Comparison of ENCODE assay signal across 19 cellular contexts in genomic region chr6:168624540-168624939, GRCh38.
DNase-seq lines count a peak whose midpoint lies in the region; ATAC-seq, FAIRE-seq and TF ChIP-seq lines count a peak whose summit lies in the region.
"Had no signal": no experiment of that assay in that cellular context is flagged by ENCODE, and none has a peak within 500 bp of the region (broad histone marks: within the 10 kb centered on the region; RNA-seq: fewer than 3 reads in every experiment).

No MANE protein-coding gene starts in this region.

- no peak overlapping the region for H2BK120ac ChIP-seq in trophoblast cell (ENCODE audit: insufficient read depth, low read length, poor library complexity)

- H3K4ac ChIP-seq in trophoblast cell (ENCODE audit: low read depth, low read length) = no peak overlapping the region

- H2AFZ ChIP-seq in GM12878 (ENCODE audit: control insufficient read depth, low read depth, low read length) (no peak overlapping the region), keratinocyte (ENCODE audit: control insufficient read depth, low read length) (no peak overlapping the region), trophoblast cell (ENCODE audit: insufficient read depth, low read length, poor library complexity) (no peak overlapping the region)

- dilution Hi-C loops in keratinocyte (cut with MboI; ENCODE audit: extremely low pct_ligation_motif_present, low sequenced_read_pairs) = no loop called here

- peak overlapping the region; percentile 85 for H4K91ac ChIP-seq in trophoblast cell (ENCODE audit: low read depth, low read length)

- H3K79me2 ChIP-seq in GM12878 (ENCODE audit: control insufficient read depth, insufficient read depth, low read length) = no peaks in the 10 kb centered on the region
- H3K79me2 ChIP-seq in keratinocyte (ENCODE audit: control insufficient read depth, insufficient read depth, low read length) = no peaks in the 10 kb centered on the region
- H3K79me2 ChIP-seq in trophoblast cell (ENCODE audit: control insufficient read depth, insufficient read depth, low read length, poor library complexity) = peaks cover 5% of the 10 kb centered on the region

- no peak overlapping the region for H2BK12ac ChIP-seq in trophoblast cell (ENCODE audit: low read length)

- H2BK5ac ChIP-seq in trophoblast cell (ENCODE audit: low read depth, low read length, poor library complexity) = no peak overlapping the region

- TF ChIP-seq EP300 in GM12878 (IDR thresholded peaks at IDR 0.05; ENCODE audit: borderline replicate concordance in 1 of 2, control insufficient read depth in 1 of 2, low read depth in 2 of 2, low read length in 2 of 2) = no peak

- no peaks in the 10 kb centered on the region; the same call in 2 of the 3 replicates for H3K9me3 ChIP-seq in GM12878 (replicated peaks; ENCODE audit: control insufficient read depth, insufficient read depth, low read length)
- no peaks in the 10 kb centered on the region for H3K9me3 ChIP-seq in keratinocyte (ENCODE audit: control insufficient read depth, low read depth, low read length)
- peaks cover 2% of the 10 kb centered on the region for H3K9me3 ChIP-seq in trophoblast cell (ENCODE audit: insufficient read depth, low read depth, low read length)
- H3K9me3 ChIP-seq in prostate gland = no peaks in the 10 kb centered on the region
- H3K9me3 ChIP-seq: HAP-1 had no signal

- TF ChIP-seq POLR2A in GM12878 (IDR thresholded peaks at IDR 0.05; ENCODE audit: low read depth, low read length) (no peak), prostate gland (IDR thresholded peaks at IDR 0.05) (no peak)

- no peak for ATAC-seq in GM12878
- ATAC-seq in GM21528 (IDR thresholded peaks at IDR 0.05; ENCODE audit: low FRiP score, unreplicated experiment) = no peak

- intact Hi-C loops in GM12878 (cut with micrococcal nuclease; ENCODE audit: unreplicated experiment) (no loop called here), prostate gland (cut with DNase I) (no loop called here)

- no peak overlapping the region for H3K18ac ChIP-seq in trophoblast cell (ENCODE audit: low read length)

- no TSS peak for BruUV-seq in GM12878 (replicated peaks; lab: Mats Ljungman, UMichigan)

- H3K9ac ChIP-seq in GM12878 (ENCODE audit: control insufficient read depth, insufficient read depth, low read length) = no peak overlapping the region
- no peak overlapping the region for H3K9ac ChIP-seq in keratinocyte (ENCODE audit: control insufficient read depth, extremely low read depth, insufficient read depth, low read length)
- no peak overlapping the region for H3K9ac ChIP-seq in trophoblast cell (ENCODE audit: low read length)
- H3K9ac ChIP-seq: BLaER1 had no signal

- H3K4me3 ChIP-seq in GM12878 (no peak overlapping the region), keratinocyte (ENCODE audit: control insufficient read depth in 2 of 3, extremely low read depth in 1 of 3, insufficient read depth in 2 of 3, low read depth in 1 of 3, low read length in 3 of 3) (no peak overlapping the region), trophoblast cell (ENCODE audit: low read depth, low read length) (no peak overlapping the region), prostate gland (no peak overlapping the region)
- H3K4me3 ChIP-seq: BLaER1, HAP-1 had no signal

- H4K8ac ChIP-seq in trophoblast cell (ENCODE audit: low read depth, low read length) = no peak overlapping the region

- RAD21 ChIA-PET in GM12878 (lab: Charles Lee; ENCODE audit: unreplicated experiment) = no interaction called here

- H3K14ac ChIP-seq in trophoblast cell (ENCODE audit: low read length) = no peak overlapping the region

- H4K20me1 ChIP-seq in GM12878 (ENCODE audit: control insufficient read depth, insufficient read depth) (no peaks in the 10 kb centered on the region), keratinocyte (ENCODE audit: control insufficient read depth, extremely low read depth, insufficient read depth, low read length) (no peaks in the 10 kb centered on the region)
- H4K20me1 ChIP-seq: BLaER1 had no signal

- no peak for TF ChIP-seq RAD21 in GM12878 (IDR thresholded peaks at IDR 0.05; ENCODE audit: insufficient read depth, low read depth, low read length)

- no peak overlapping the region for H4K12ac ChIP-seq in trophoblast cell (ENCODE audit: low read depth, low read length)

- no peak overlapping the region for H3K4me2 ChIP-seq in GM12878 (ENCODE audit: control insufficient read depth, insufficient read depth)
- no peak overlapping the region for H3K4me2 ChIP-seq in keratinocyte (ENCODE audit: control insufficient read depth, extremely low read depth, insufficient read depth, low read depth, low read length)
- no peak overlapping the region for H3K4me2 ChIP-seq in trophoblast cell (ENCODE audit: low read length)
- H3K4me2 ChIP-seq: BLaER1 had no signal

- no peaks in the 10 kb centered on the region for H3K27me3 ChIP-seq in GM12878 (replicated peaks in 1 of 2; ENCODE audit: control insufficient read depth in 2 of 2, insufficient read depth in 2 of 2, low read length in 1 of 2)
- H3K27me3 ChIP-seq in keratinocyte (ENCODE audit: control insufficient read depth, extremely low read depth, insufficient read depth, low read length) = no peaks in the 10 kb centered on the region
- no peaks in the 10 kb centered on the region for H3K27me3 ChIP-seq in trophoblast cell (ENCODE audit: insufficient read depth, low read length)
- no peaks in the 10 kb centered on the region for H3K27me3 ChIP-seq in prostate gland (replicated peaks; ENCODE audit: insufficient read depth)
- H3K27me3 ChIP-seq: BLaER1 had no signal

- peak overlapping the region; percentile 28 for H2AK5ac ChIP-seq in trophoblast cell (ENCODE audit: low read length)

- in situ Hi-C loops in GM12878 (cut with MboI) = no loop called here

- H3K4me1 ChIP-seq in GM12878 (ENCODE audit: control insufficient read depth, insufficient read depth, low read length) = no peaks in the 10 kb centered on the region
- no peaks in the 10 kb centered on the region for H3K4me1 ChIP-seq in keratinocyte (ENCODE audit: control insufficient read depth, extremely low read depth, insufficient read depth, low read length)
- peaks cover 17 to 21% of the 10 kb centered on the region in 2 experiments for H3K4me1 ChIP-seq in trophoblast cell (ENCODE audit: control insufficient read depth in 1 of 2, insufficient read depth in 2 of 2, low read length in 2 of 2)
- H3K4me1 ChIP-seq in prostate gland (replicated peaks) = no peaks in the 10 kb centered on the region
- H3K4me1 ChIP-seq: Caco-2, HAP-1 had no signal

- H3K36me3 ChIP-seq in GM12878 (ENCODE audit: control insufficient read depth in 2 of 2, insufficient read depth in 2 of 2, low read length in 1 of 2) (no peaks in the 10 kb centered on the region), keratinocyte (ENCODE audit: control insufficient read depth in 2 of 2, extremely low read depth in 1 of 2, insufficient read depth in 2 of 2, low read length in 2 of 2) (no peaks in the 10 kb centered on the region), trophoblast cell (ENCODE audit: control insufficient read depth in 1 of 2, insufficient read depth in 2 of 2, low read length in 2 of 2) (no peaks in the 10 kb centered on the region), prostate gland (no peaks in the 10 kb centered on the region)
- H3K36me3 ChIP-seq: BLaER1, HAP-1 had no signal

- TF ChIP-seq CTCF in GM12878 (IDR thresholded peaks at IDR 0.05 in 2 of 3, conservative IDR thresholded peaks at IDR 0.05 in 1 of 3; ENCODE audit: control insufficient read depth in 2 of 3, extremely low read depth in 1 of 3, insufficient read depth in 1 of 3, low read depth in 3 of 3, low read length in 3 of 3) (no peak), keratinocyte (optimal IDR thresholded peaks at IDR 0.05 in 1 of 3, IDR thresholded peaks at IDR 0.05 in 1 of 3, conservative IDR thresholded peaks at IDR 0.05 in 1 of 3; ENCODE audit: extremely low read depth in 1 of 3, insufficient read depth in 2 of 3, low read length in 3 of 3) (no peak), prostate gland (IDR thresholded peaks at IDR 0.05) (no peak)

- POLR2A ChIA-PET in HEK293T (lab: Yijun Ruan, JAX) (no interaction called here), GM12878 (lab: Charles Lee) (no interaction called here)

- H3K79me1 ChIP-seq in trophoblast cell (ENCODE audit: low read length) = peaks cover 18% of the 10 kb centered on the region

- CTCF ChIA-PET in HEK293T (lab: Yijun Ruan, JAX) = no interaction called here
- CTCF ChIA-PET in GM12878 (lab: Yijun Ruan, JAX) = no interaction called here

- 83% methylated on average over 2 of the region's 2 CpGs for WGBS in GM12878 (ENCODE audit: insufficient coverage, insufficient replicate concordance, low lambda C conversion rate, missing lambda C conversion rate)
- WGBS in trophoblast cell (ENCODE audit: extremely low coverage, insufficient coverage, insufficient read length) = no CpG with 5 or more reads among the region's 2 CpGs
- WGBS in prostate gland = 92% methylated on average over 2 of the region's 2 CpGs

- H3K27ac ChIP-seq in GM12878 (ENCODE audit: control insufficient read depth, insufficient read depth) (no peak overlapping the region), keratinocyte (ENCODE audit: control insufficient read depth, insufficient read depth, low read length) (no peak overlapping the region), trophoblast cell (ENCODE audit: low read depth, low read length) (no peak overlapping the region), prostate gland (no peak overlapping the region)
- H3K27ac ChIP-seq: BLaER1, HL-60 had no signal

- DNase-seq in HEK293T (ENCODE audit: extremely low spot score) (no peak), GM12878 (ENCODE audit: low read depth, low spot score) (no peak), keratinocyte (ENCODE audit: low read depth, low spot score) (no peak), trophoblast cell (no peak), NCI-H748 treated with DMSO at 0.1 percent for 48 hours (lab: John Stamatoyannopoulos, UW) (no peak), prostate gland (ENCODE audit: low spot score) (no peak)
- DNase-seq: 8988T; AML-193; Caco-2; CD8-positive, alpha-beta memory T cell; DND-41; GDM1; GOT3; HFFc6 had no signal

- SMC1A ChIA-PET in GM12878 (lab: Charles Lee; ENCODE audit: uncharacterized antibody, unreplicated experiment) = no interaction called here

- peak overlapping the region; percentile 59 for H3K23ac ChIP-seq in trophoblast cell (ENCODE audit: low read length)

- FAIRE-seq in GM12878 (lab: Jason Lieb, UNC) = no peak
- FAIRE-seq in keratinocyte (lab: Jason Lieb, UNC) = peak; percentile 26
- FAIRE-seq: GM18507 had no signal

- no peaks in the 10 kb centered on the region for H3K9me1 ChIP-seq in keratinocyte (ENCODE audit: control insufficient read depth, extremely low read depth, insufficient read depth, low read length)

TF ChIP-seq in HEK293T, 16 proteins besides CTCF, POLR2A, EP300 and RAD21:
- TF ChIP-seq SP1 (IDR thresholded peaks at IDR 0.05) = no peak
- 0 out of 2 replicates have a peak, but pooled peaks have one; percentile 13 for TF ChIP-seq TARDBP (IDR thresholded peaks at IDR 0.05)
TF ChIP-seq in HEK293T: peak in this region for 1.

TF ChIP-seq in GM12878, 131 proteins besides CTCF, POLR2A, EP300 and RAD21 (continues in another document):
- TF ChIP-seq HDGF (IDR thresholded peaks at IDR 0.05) = no peak
